Comparison of ENCODE assay signal across 3 cellular contexts in genomic region chr3:156051651-156052050, GRCh38.
"Had no signal": no experiment of that assay in that cellular context is flagged by ENCODE, and none has a peak within 500 bp of the region (broad histone marks: within the 10 kb centered on the region; RNA-seq: fewer than 3 reads in every experiment).

No MANE protein-coding gene starts in this region.

- ATAC-seq: GM12878 had no signal

- DNase-seq: GDM1, GF-D8 had no signal
